ENCODE assay signal across 9 cellular contexts in the genomic region with DNA sequence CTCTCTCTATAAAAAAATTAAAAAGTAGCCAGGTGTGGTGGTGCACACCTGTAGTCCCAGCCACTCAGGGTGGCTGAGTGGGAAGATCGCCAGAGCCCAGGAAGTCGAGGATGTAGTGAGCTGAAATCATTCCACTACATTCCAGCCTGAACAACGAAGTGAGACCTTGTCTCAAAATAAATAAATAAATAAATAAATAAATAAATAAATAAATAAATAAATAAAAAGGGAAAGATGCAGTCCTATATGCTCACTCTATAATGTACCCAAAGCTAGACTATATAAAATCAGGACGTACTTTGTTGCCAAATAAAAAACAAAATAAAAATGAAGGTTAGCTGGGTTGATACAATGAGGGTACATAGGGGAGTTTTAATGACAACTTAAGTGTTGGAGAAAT.
"Had no signal": no experiment of that assay in that cellular context is flagged by ENCODE, and none has a peak within 500 bp of the region (broad histone marks: within the 10 kb centered on the region; RNA-seq: fewer than 3 reads in every experiment).

No MANE protein-coding gene starts in this region.

- H3K4me2 ChIP-seq: GM23338 had no signal

- H3K9me3 Mint-ChIP-seq: GM23338 had no signal

- H3K27ac Mint-ChIP-seq: GM23338 had no signal

- H3K4me3 Mint-ChIP-seq: GM23338 had no signal

- ATAC-seq: GM23338, HCT116, K562 had no signal

- H3K4me3 ChIP-seq: GM23338, HAP-1, K562 had no signal

- DNase-seq: IMR-90, KG1 had no signal

- FAIRE-seq: H1, H54, HTR-8/SVneo, K562 had no signal

- H2AFZ ChIP-seq: GM23338 had no signal
